Comparison of ENCODE assay signal across 17 cellular contexts in genomic region chr9:6268830-6269397, GRCh38. TPM values are rescaled to one million over a fixed set of nuclear protein-coding genes. Genes with fewer than 3 reads are reported as not detected.
A peak's percentile ranks its signal among the peaks of the same experiment; 100 is the strongest.
DNase-seq lines count a peak whose midpoint lies in the region; ATAC-seq and TF ChIP-seq lines count a peak whose summit lies in the region.
"Had no signal": no experiment of that assay in that cellular context is flagged by ENCODE, and none has a peak within 500 bp of the region (broad histone marks: within the 10 kb centered on the region; RNA-seq: fewer than 3 reads in every experiment).

No MANE protein-coding gene starts in this region.

- H3K4me2 ChIP-seq in mesendoderm (ENCODE audit: low read length) (no peak overlapping the region), Karpas-422 (ENCODE audit: low read depth, low read length, poor library complexity, severe bottlenecking) (no peak overlapping the region)
- H3K4me2 ChIP-seq: A549, GM23338 had no signal

- H3K79me1 ChIP-seq in mesendoderm (ENCODE audit: low read length), result no peaks in the 10 kb centered on the region

- H2BK120ac ChIP-seq in mesendoderm (ENCODE audit: low read depth, low read length), result no peak overlapping the region

- DNase-seq in body of pancreas, result peak in 3 of 4 donors; percentile 29 to 44 (median 35)
- peak; percentile 20 to 26 for DNase-seq in foreskin keratinocyte
- DNase-seq in mesendoderm, result peak; percentile 46
- peak; percentile 68 for DNase-seq in stomach
- no peak for DNase-seq in GM19238 (ENCODE audit: insufficient read length, low spot score)
- no peak for DNase-seq in T-cell
- DNase-seq in Karpas-422, result no peak
- DNase-seq in NCI-H345 (lab: John Stamatoyannopoulos, UW), result no peak
- DNase-seq: BE2C; CD4-positive, alpha-beta memory T cell; DMS79; H7 had no signal

- H3K4me3 Mint-ChIP-seq in T-cell, result no peak overlapping the region
- H3K4me3 Mint-ChIP-seq: CD4-positive, alpha-beta memory T cell; GM23338 had no signal

- no peak for TF ChIP-seq POLR2A in body of pancreas (IDR thresholded peaks at IDR 0.05)
- no peak for TF ChIP-seq POLR2A in stomach (IDR thresholded peaks at IDR 0.05)

- no peaks in the 10 kb centered on the region for H3K4me1 Mint-ChIP-seq in T-cell
- H3K4me1 Mint-ChIP-seq: CD4-positive, alpha-beta memory T cell; GM23338 had no signal

- H3K18ac ChIP-seq in mesendoderm (ENCODE audit: low read length), result no peak overlapping the region

- H3K27me3 ChIP-seq in body of pancreas (no peaks in the 10 kb centered on the region), foreskin keratinocyte (no peaks in the 10 kb centered on the region), mesendoderm (ENCODE audit: insufficient read depth, low read length, poor library complexity) (no peaks in the 10 kb centered on the region), stomach (no peaks in the 10 kb centered on the region), Karpas-422 (ENCODE audit: low read length) (no peaks in the 10 kb centered on the region)
- H3K27me3 ChIP-seq: BE2C had no signal

- no peak overlapping the region for H4K8ac ChIP-seq in mesendoderm (ENCODE audit: low read depth, low read length)

- H3K27me3 Mint-ChIP-seq in T-cell, result peaks cover 12 to 15% of the 10 kb centered on the region in 2 donors

- H3K23ac ChIP-seq in mesendoderm (ENCODE audit: low read length), result no peak overlapping the region

- peak overlapping the region in 3 of 4 donors; percentile 30 to 47 (median 44) for H3K27ac ChIP-seq in body of pancreas
- no peak overlapping the region for H3K27ac ChIP-seq in foreskin keratinocyte
- H3K27ac ChIP-seq in mesendoderm (ENCODE audit: low read depth, low read length), result no peak overlapping the region
- H3K27ac ChIP-seq in stomach, result peak overlapping the region in 2 of 5 donors; percentile 18 to 33
- no peak overlapping the region for H3K27ac ChIP-seq in Karpas-422 (ENCODE audit: low read length)
- H3K27ac ChIP-seq: A549, C4-2B had no signal

- H3K36me3 ChIP-seq in body of pancreas (replicated peaks in 1 of 2; ENCODE audit: insufficient read depth in 1 of 2, low read depth in 2 of 2) (no peaks in the 10 kb centered on the region), mesendoderm (ENCODE audit: control insufficient read depth, insufficient read depth, low read length) (no peaks in the 10 kb centered on the region), stomach (peaks cover 0 to 6% (median 2%) of the 10 kb centered on the region in 4 donors), Karpas-422 (ENCODE audit: insufficient read depth, low read length) (no peaks in the 10 kb centered on the region)
- H3K36me3 ChIP-seq: BE2C had no signal

- ATAC-seq in body of pancreas (peak; percentile 46), foreskin keratinocyte (no peak), T-cell (replicated peaks in 1 of 4) (no peak)
- ATAC-seq: A549, GM23338 had no signal

- no peak overlapping the region for H3K4ac ChIP-seq in mesendoderm (ENCODE audit: low read depth, low read length)

- H3K9ac ChIP-seq in mesendoderm (ENCODE audit: low read length), result no peak overlapping the region
- H3K9ac ChIP-seq in Karpas-422 (ENCODE audit: low read length), result no peak overlapping the region

- no peak overlapping the region for H4K5ac ChIP-seq in mesendoderm (ENCODE audit: low read length)

- intact Hi-C loops in body of pancreas (cut with DNase I), result no loop called here
- intact Hi-C loops in stomach (cut with DNase I; ENCODE audit: low total_unique reads), result no loop called here

- no peaks in the 10 kb centered on the region for H3K36me3 Mint-ChIP-seq in T-cell
- H3K36me3 Mint-ChIP-seq: CD4-positive, alpha-beta memory T cell had no signal

- no peak for TF ChIP-seq EP300 in stomach (IDR thresholded peaks at IDR 0.05)

- H2BK15ac ChIP-seq in mesendoderm (replicated peaks; ENCODE audit: low read depth), result no peak overlapping the region

- H3K9me3 Mint-ChIP-seq in T-cell, result peaks cover 0 to 7% (median 7%) of the 10 kb centered on the region in 3 donors

- WGBS in body of pancreas, 2 donors, result 29 to 32% methylated on average over 3 of the region's 3 CpGs
- WGBS in mesendoderm (ENCODE audit: extremely low coverage, insufficient coverage, low lambda C conversion rate), result no CpG with 5 or more reads among the region's 3 CpGs
- 23 to 47% (median 36%) methylated on average over 3 of the region's 3 CpGs for WGBS in stomach, 5 donors

- no peak overlapping the region for H3K27ac Mint-ChIP-seq in T-cell
- H3K27ac Mint-ChIP-seq: CD4-positive, alpha-beta memory T cell; GM23338 had no signal

- H3K4me1 ChIP-seq in body of pancreas (peaks cover 51% of the 10 kb centered on the region), foreskin keratinocyte (peaks cover 3% of the 10 kb centered on the region), mesendoderm (ENCODE audit: control insufficient read depth, low read depth, low read length) (no peaks in the 10 kb centered on the region), stomach (peaks cover 19 to 32% (median 25%) of the 10 kb centered on the region in 4 donors), Karpas-422 (ENCODE audit: low read length) (no peaks in the 10 kb centered on the region)
- H3K4me1 ChIP-seq: BE2C had no signal

- POLR2A ChIA-PET in T-cell (lab: Charles Lee), result interaction anchor here in 1 of 2 donors (0.7 kb wide), 1 partner anchor 1984 kb away, joined by 4 read pairs; no protein-coding TSS in a partner anchor

- no peaks in the 10 kb centered on the region for H4K20me1 ChIP-seq in Karpas-422 (ENCODE audit: insufficient read depth, low read depth, low read length)

- H2AFZ ChIP-seq in Karpas-422 (ENCODE audit: low read length), result no peak overlapping the region
- H2AFZ ChIP-seq: GM23338 had no signal

- no peaks in the 10 kb centered on the region for H3K9me2 ChIP-seq in Karpas-422 (replicated peaks; ENCODE audit: insufficient read depth, low read length)

- no peak overlapping the region for H2AK5ac ChIP-seq in mesendoderm (ENCODE audit: low read length)

- TF ChIP-seq CTCF in body of pancreas (IDR thresholded peaks at IDR 0.05) (no peak), foreskin keratinocyte (conservative IDR thresholded peaks at IDR 0.05) (no peak), stomach (IDR thresholded peaks at IDR 0.05) (no peak)

- H3K56ac ChIP-seq in mesendoderm (ENCODE audit: low read length), result no peak overlapping the region

- CTCF ChIA-PET in T-cell (lab: Charles Lee), result no interaction called here

- H3K9me3 ChIP-seq in body of pancreas (no peaks in the 10 kb centered on the region), stomach (peaks cover 0 to 4% (median 3%) of the 10 kb centered on the region in 4 donors), Karpas-422 (ENCODE audit: low read length) (no peaks in the 10 kb centered on the region)
- H3K9me3 ChIP-seq: A549 had no signal

- no peak overlapping the region for H2BK5ac ChIP-seq in mesendoderm (ENCODE audit: low read length)

- H3K79me2 ChIP-seq in mesendoderm (ENCODE audit: control insufficient read depth, insufficient read depth, low read length) (no peaks in the 10 kb centered on the region), Karpas-422 (ENCODE audit: low read length) (no peaks in the 10 kb centered on the region)

- H3K4me3 ChIP-seq in body of pancreas, result no peak overlapping the region
- no peak overlapping the region for H3K4me3 ChIP-seq in mesendoderm (ENCODE audit: low read length)
- no peak overlapping the region for H3K4me3 ChIP-seq in stomach
- no peak overlapping the region for H3K4me3 ChIP-seq in Karpas-422 (ENCODE audit: low read length)
- H3K4me3 ChIP-seq: A549, GM23338 had no signal

RNA-seq across cellular contexts. Expression of gene IL33, which starts 53.3 kb away (rescaled TPM):
- total RNA-seq in body of pancreas (1 to 10 TPM; 4.0 to 6.2 TPM), foreskin keratinocyte (0.44 and 0.67 TPM in 2 replicates), stomach (100 to 1,000 TPM in 1 of 5 donors, 10 to 100 TPM in 3, 1 to 10 TPM in 1; 2.9 to 189 (median 25.9) TPM), T-cell (under 1 TPM in 1 of 5 donors, not detected in 4; 0.22 TPM)
- polyA plus RNA-seq in foreskin keratinocyte (0.27 and 0.51 TPM in 2 replicates), stomach (10 to 100 TPM; 19.5 to 47.5 (median 27.6) TPM)
- polyA plus RNA-seq in mesendoderm (2013, experiment 1 of 2), result 0.32 TPM
- polyA plus RNA-seq in mesendoderm (2013, experiment 2 of 2), result 0.36 TPM
- not detected in 2 replicates for total RNA-seq in Karpas-422 (2014; rRNA removed; shearing (Covaris generic); ENCODE audit: low replicate concordance)
- total RNA-seq: CD4-positive, alpha-beta memory T cell; G401; GM23338 had no signal
- polyA plus RNA-seq: CD4-positive, alpha-beta memory T cell; GM23338 had no signal

RNA-seq across cellular contexts. Expression of gene TPD52L3, which starts 59.3 kb away (rescaled TPM):
- total RNA-seq in body of pancreas (not detected), foreskin keratinocyte (not detected in 2 replicates), stomach (not detected), T-cell (not detected)
- polyA plus RNA-seq in foreskin keratinocyte (not detected in 2 replicates), stomach (not detected)
- not detected for polyA plus RNA-seq in mesendoderm (2013, experiment 1 of 2)
- polyA plus RNA-seq in mesendoderm (2013, experiment 2 of 2), result not detected
- total RNA-seq in Karpas-422 (2014; rRNA removed; shearing (Covaris generic); ENCODE audit: low replicate concordance), result not detected in 2 replicates
- total RNA-seq: CD4-positive, alpha-beta memory T cell; G401; GM23338; H7 had no signal
- polyA plus RNA-seq: A549; AG04450; CD4-positive, alpha-beta memory T cell; GM23338 had no signal

Comparison
In these comparisons a context has a peak if more than half of its experiments do, and no peak if none do; other contexts are left out.
1. DNase-seq: peak in body of pancreas (3 of 4), foreskin keratinocyte (2 of 2), mesendoderm (single experiment) and stomach (single experiment); none in GM19238 (single experiment), T-cell (0 of 34), Karpas-422 (single experiment) and NCI-H345 (single experiment).
2. H3K27ac ChIP-seq: peak in body of pancreas (3 of 4); none in foreskin keratinocyte (single experiment), mesendoderm (single experiment) and Karpas-422 (single experiment).